8 cellular contexts compared by ENCODE assay signal in the genomic region with DNA sequence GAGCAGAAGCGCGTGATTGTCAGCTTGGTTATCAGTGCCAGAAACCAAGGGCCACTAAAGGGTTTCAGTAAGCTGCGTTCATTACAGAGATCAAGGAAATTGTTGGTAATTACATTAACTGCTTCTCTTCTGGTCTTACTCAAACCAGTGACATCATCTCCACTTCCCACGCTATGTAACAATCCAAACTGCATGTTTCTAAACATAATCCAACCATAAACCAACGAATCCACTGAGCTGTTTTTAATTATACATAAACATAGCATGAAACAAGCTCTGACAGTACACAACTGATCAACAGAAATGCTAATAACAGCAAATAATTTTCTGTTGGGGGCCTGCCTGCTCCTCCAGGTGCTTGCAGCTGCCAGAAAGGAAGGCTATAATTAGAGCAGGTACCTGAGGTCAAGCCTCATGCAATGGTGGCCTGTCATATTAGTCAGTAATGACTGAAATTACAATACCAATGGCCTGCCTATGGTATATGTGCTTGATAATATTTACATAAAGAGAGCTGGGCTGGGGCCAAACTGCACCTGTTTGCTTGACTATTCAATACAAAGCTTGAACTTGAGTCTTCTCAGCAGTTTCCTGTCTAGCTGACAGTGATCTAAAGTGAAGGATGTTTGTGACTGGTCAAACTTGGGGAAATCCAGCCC. TPM values are rescaled to one million over a fixed set of nuclear protein-coding genes. Genes with fewer than 3 reads are reported as not detected.
DNase-seq lines count a peak whose midpoint lies in the region; ATAC-seq and TF ChIP-seq lines count a peak whose summit lies in the region.

No MANE protein-coding gene starts in this region.

- H3K36me3 ChIP-seq in Karpas-422 (ENCODE audit: insufficient read depth, low read length) (0 out of 2 replicates have a peak, but pooled peaks cover 9% of the 10 kb centered on the region), SJSA1 (peaks cover 4% of the 10 kb centered on the region; the same call in 1 of the 2 replicates), mesodermal cell (ENCODE audit: control insufficient read depth, insufficient read depth, low read length) (peaks cover 21% of the 10 kb centered on the region), upper lobe of right lung (peaks cover 14% of the 10 kb centered on the region)

- peak overlapping the region; percentile 75 for H3K4me2 ChIP-seq in Karpas-422 (ENCODE audit: low read depth, low read length, poor library complexity, severe bottlenecking)

- intact Hi-C loops in upper lobe of right lung (cut with DNase I) = no loop called here

- H3K27ac ChIP-seq in Karpas-422 (ENCODE audit: low read length) (peak overlapping the region; percentile 81), SJSA1 (peak overlapping the region; percentile 98), mesodermal cell (ENCODE audit: low read depth, low read length, severe bottlenecking) (peak overlapping the region; percentile 86), upper lobe of right lung (peak overlapping the region; percentile 91)

- H3K9me3 ChIP-seq in Karpas-422 (ENCODE audit: low read length) = no peaks in the 10 kb centered on the region
- no peaks in the 10 kb centered on the region; the same call in 1 of the 2 replicates for H3K9me3 ChIP-seq in SJSA1 (replicated peaks)
- no peaks in the 10 kb centered on the region for H3K9me3 ChIP-seq in mesodermal cell (ENCODE audit: control insufficient read depth, low read length)
- no peaks in the 10 kb centered on the region for H3K9me3 ChIP-seq in upper lobe of right lung

- peaks cover 92% of the 10 kb centered on the region for H3K79me2 ChIP-seq in Karpas-422 (ENCODE audit: low read length)

- H3K9ac ChIP-seq in Karpas-422 (ENCODE audit: low read length) = peak overlapping the region; percentile 61

- H3K27me3 ChIP-seq in Karpas-422 (ENCODE audit: low read length) = no peaks in the 10 kb centered on the region
- no peaks in the 10 kb centered on the region for H3K27me3 ChIP-seq in SJSA1 (replicated peaks)
- no peaks in the 10 kb centered on the region for H3K27me3 ChIP-seq in upper lobe of right lung

- no peaks in the 10 kb centered on the region for H4K20me1 ChIP-seq in Karpas-422 (ENCODE audit: insufficient read depth, low read depth, low read length)

- TF ChIP-seq CTCF in choroid plexus epithelial cell (conservative IDR thresholded peaks at IDR 0.05; ENCODE audit: low read depth, low read length) (no peak), upper lobe of right lung (IDR thresholded peaks at IDR 0.05) (no peak)

- WGBS in mesodermal cell (ENCODE audit: insufficient coverage in 2 of 2), 2 experiments = 88 to 98% methylated on average over 3 to 4 of the region's 5 CpGs

- peak; percentile 18 for DNase-seq in SKM-1 treated with dmso at 0.1 percent for 144 hours (lab: John Stamatoyannopoulos, UW; ENCODE audit: unreplicated experiment)
- DNase-seq in SKM-1 (lab: John Stamatoyannopoulos, UW; ENCODE audit: unreplicated experiment) = no peak
- peak; percentile 72 for DNase-seq in Karpas-422
- peak in 1 of 2 experiments; percentile 37 for DNase-seq in SJSA1 (ENCODE audit: low read depth in 1 of 2, low spot score in 2 of 2)
- peak; percentile 59 for DNase-seq in choroid plexus epithelial cell (ENCODE audit: low read depth)
- no peak for DNase-seq in upper lobe of right lung

- ATAC-seq in GM21786 (IDR thresholded peaks at IDR 0.05; ENCODE audit: unreplicated experiment) (peak; percentile 83), upper lobe of right lung (peak; percentile 65)

- peaks cover 46% of the 10 kb centered on the region for H3K4me1 ChIP-seq in Karpas-422 (ENCODE audit: low read length)
- peaks cover 38% of the 10 kb centered on the region for H3K4me1 ChIP-seq in SJSA1 (replicated peaks)
- peaks cover 12% of the 10 kb centered on the region for H3K4me1 ChIP-seq in mesodermal cell (ENCODE audit: control insufficient read depth, insufficient read depth, low read length, poor library complexity, severe bottlenecking)
- peaks cover 37% of the 10 kb centered on the region for H3K4me1 ChIP-seq in upper lobe of right lung

- H2AFZ ChIP-seq in Karpas-422 (ENCODE audit: low read length) = no peak overlapping the region

- no peaks in the 10 kb centered on the region for H3K9me2 ChIP-seq in Karpas-422 (replicated peaks; ENCODE audit: insufficient read depth, low read length)

- H3K4me3 ChIP-seq in Karpas-422 (ENCODE audit: low read length) (peak overlapping the region; percentile 60; the same call in 1 of the 2 replicates), SJSA1 (no peak overlapping the region), choroid plexus epithelial cell (ENCODE audit: low read depth, low read length) (peak overlapping the region; percentile 51), mesodermal cell (ENCODE audit: extremely low read depth, insufficient read depth, low read length, poor library complexity, severe bottlenecking) (no peak overlapping the region), upper lobe of right lung (peak overlapping the region; percentile 49)

RNA-seq across cellular contexts. Expression of gene ILRUN, which starts 40.1 kb away (rescaled TPM):
- 28.8 and 33.9 TPM in 2 replicates for total RNA-seq in Karpas-422 (2014; rRNA removed; shearing (Covaris generic); ENCODE audit: low replicate concordance)
- total RNA-seq in SJSA1 (2014; rRNA removed; shearing (Covaris generic)) = 28.7 and 47.8 TPM in 2 replicates
- polyA plus RNA-seq in mesodermal cell (2013, experiment 1 of 2) = 39.3 TPM
- 35.9 TPM for polyA plus RNA-seq in mesodermal cell (2013, experiment 2 of 2)
- total RNA-seq in upper lobe of right lung = 101 TPM

Comparison
In these comparisons a context has a peak if more than half of its experiments do, and no peak if none do; other contexts are left out.
1. DNase-seq: peak in SKM-1 treated with dmso at 0.1 percent for 144 hours (single experiment), Karpas-422 (single experiment) and choroid plexus epithelial cell (single experiment); none in SKM-1 (single experiment) and upper lobe of right lung (single experiment).
2. H3K4me3 ChIP-seq: peak in Karpas-422 (single experiment), choroid plexus epithelial cell (single experiment) and upper lobe of right lung (single experiment); none in SJSA1 (single experiment) and mesodermal cell (single experiment).
3. Peak in every context shown above with its lines, with median percentiles within 50 percentile points of each other: H3K27ac ChIP-seq.